ENCODE assay signal across 1 cellular context in genomic region chr1:92909321-92909720, GRCh38.
TF ChIP-seq lines count a peak whose summit lies in the region.

No MANE protein-coding gene starts in this region.

TF ChIP-seq in HepG2, 621 proteins besides CTCF, POLR2A, EP300 and RAD21 (continued from another document):
- no peak for TF ChIP-seq STAT6 (CRISPR knock-in tag; IDR thresholded peaks at IDR 0.05; ENCODE audit: borderline replicate concordance)
- TF ChIP-seq ZSCAN29 (CRISPR knock-in tag; conservative IDR thresholded peaks at IDR 0.05), result no peak
- no peak for TF ChIP-seq ZNF350 (CRISPR knock-in tag; IDR thresholded peaks at IDR 0.05; ENCODE audit: borderline replicate concordance, low read depth)
- no peak for TF ChIP-seq ZBTB4 (CRISPR knock-in tag; IDR thresholded peaks at IDR 0.05; ENCODE audit: borderline replicate concordance)
- no peak for TF ChIP-seq HOXA5 (CRISPR knock-in tag; IDR thresholded peaks at IDR 0.05)
- TF ChIP-seq ONECUT2 (CRISPR knock-in tag; IDR thresholded peaks at IDR 0.05), result no peak
- no peak for TF ChIP-seq HBP1 (CRISPR knock-in tag; IDR thresholded peaks at IDR 0.05; ENCODE audit: low read depth)
- no peak for TF ChIP-seq PTBP1 (IDR thresholded peaks at IDR 0.05; ENCODE audit: low read depth, low read length, poor library complexity, severe bottlenecking)
- no peak for TF ChIP-seq RFXANK (CRISPR knock-in tag; IDR thresholded peaks at IDR 0.05)
- no peak for TF ChIP-seq MIER3 (CRISPR knock-in tag; IDR thresholded peaks at IDR 0.05; ENCODE audit: borderline replicate concordance)
- TF ChIP-seq ZNF337 (CRISPR knock-in tag; IDR thresholded peaks at IDR 0.05; ENCODE audit: borderline replicate concordance, low read depth), result no peak
- no peak for TF ChIP-seq TSC22D2 (CRISPR knock-in tag; IDR thresholded peaks at IDR 0.05; ENCODE audit: borderline replicate concordance)
- TF ChIP-seq PBX2 (CRISPR knock-in tag; IDR thresholded peaks at IDR 0.05), result no peak
- TF ChIP-seq ZNF83 (CRISPR knock-in tag; IDR thresholded peaks at IDR 0.05; ENCODE audit: borderline replicate concordance), result no peak
- TF ChIP-seq ZNF670 (CRISPR knock-in tag; IDR thresholded peaks at IDR 0.05; ENCODE audit: borderline replicate concordance), result no peak
TF ChIP-seq in HepG2: peak in this region for 0.
